ENCODE assay signal across 1 cellular context in the genomic region with DNA sequence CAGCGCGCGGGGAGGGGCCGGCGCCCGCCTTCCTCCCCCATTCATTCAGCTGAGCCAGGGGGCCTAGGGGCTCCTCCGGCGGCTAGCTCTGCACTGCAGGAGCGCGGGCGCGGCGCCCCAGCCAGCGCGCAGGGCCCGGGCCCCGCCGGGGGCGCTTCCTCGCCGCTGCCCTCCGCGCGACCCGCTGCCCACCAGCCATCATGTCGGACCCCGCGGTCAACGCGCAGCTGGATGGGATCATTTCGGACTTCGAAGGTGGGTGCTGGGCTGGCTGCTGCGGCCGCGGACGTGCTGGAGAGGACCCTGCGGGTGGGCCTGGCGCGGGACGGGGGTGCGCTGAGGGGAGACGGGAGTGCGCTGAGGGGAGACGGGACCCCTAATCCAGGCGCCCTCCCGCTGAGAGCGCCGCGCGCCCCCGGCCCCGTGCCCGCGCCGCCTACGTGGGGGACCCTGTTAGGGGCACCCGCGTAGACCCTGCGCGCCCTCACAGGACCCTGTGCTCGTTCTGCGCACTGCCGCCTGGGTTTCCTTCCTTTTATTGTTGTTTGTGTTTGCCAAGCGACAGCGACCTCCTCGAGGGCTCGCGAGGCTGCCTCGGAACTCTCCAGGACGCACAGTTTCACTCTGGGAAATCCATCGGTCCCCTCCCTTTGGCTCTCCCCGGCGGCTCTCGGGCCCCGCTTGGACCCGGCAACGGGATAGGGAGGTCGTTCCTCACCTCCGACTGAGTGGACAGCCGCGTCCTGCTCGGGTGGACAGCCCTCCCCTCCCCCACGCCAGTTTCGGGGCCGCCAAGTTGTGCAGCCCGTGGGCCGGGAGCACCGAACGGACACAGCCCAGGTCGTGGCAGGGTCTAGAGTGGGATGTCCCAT.
TF ChIP-seq lines count a peak whose summit lies in the region.

No MANE protein-coding gene starts in this region.

TF ChIP-seq in HEK293, 187 proteins besides CTCF, POLR2A, EP300 and RAD21 (continued from another document and continues in another):
- no peak for TF ChIP-seq ZNF248 (tag by site-specific recombination; IDR thresholded peaks at IDR 0.05)
- TF ChIP-seq ZNF157 (tag by site-specific recombination; IDR thresholded peaks at IDR 0.05) = no peak
- no peak for TF ChIP-seq SCRT2 (tag by site-specific recombination; IDR thresholded peaks at IDR 0.05)
- TF ChIP-seq ZNF664 (tag by site-specific recombination; IDR thresholded peaks at IDR 0.05) = no peak
- TF ChIP-seq ZNF610 (tag by site-specific recombination; IDR thresholded peaks at IDR 0.05; ENCODE audit: borderline replicate concordance) = no peak
- TF ChIP-seq GLI4 (tag by site-specific recombination; IDR thresholded peaks at IDR 0.05) = no peak
- TF ChIP-seq TRIM28 (IDR thresholded peaks at IDR 0.05; ENCODE audit: borderline replicate concordance, low read length) = no peak
- TF ChIP-seq, protein P1, sequence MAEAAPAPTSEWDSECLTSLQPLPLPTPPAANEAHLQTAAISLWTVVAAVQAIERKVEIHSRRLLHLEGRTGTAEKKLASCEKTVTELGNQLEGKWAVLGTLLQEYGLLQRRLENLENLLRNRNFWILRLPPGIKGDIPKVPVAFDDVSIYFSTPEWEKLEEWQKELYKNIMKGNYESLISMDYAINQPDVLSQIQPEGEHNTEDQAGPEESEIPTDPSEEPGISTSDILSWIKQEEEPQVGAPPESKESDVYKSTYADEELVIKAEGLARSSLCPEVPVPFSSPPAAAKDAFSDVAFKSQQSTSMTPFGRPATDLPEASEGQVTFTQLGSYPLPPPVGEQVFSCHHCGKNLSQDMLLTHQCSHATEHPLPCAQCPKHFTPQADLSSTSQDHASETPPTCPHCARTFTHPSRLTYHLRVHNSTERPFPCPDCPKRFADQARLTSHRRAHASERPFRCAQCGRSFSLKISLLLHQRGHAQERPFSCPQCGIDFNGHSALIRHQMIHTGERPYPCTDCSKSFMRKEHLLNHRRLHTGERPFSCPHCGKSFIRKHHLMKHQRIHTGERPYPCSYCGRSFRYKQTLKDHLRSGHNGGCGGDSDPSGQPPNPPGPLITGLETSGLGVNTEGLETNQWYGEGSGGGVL (tag by site-specific recombination; IDR thresholded peaks at IDR 0.05) = peak; percentile 30; the same call in 1 of the 2 replicates
- TF ChIP-seq, protein P2, sequence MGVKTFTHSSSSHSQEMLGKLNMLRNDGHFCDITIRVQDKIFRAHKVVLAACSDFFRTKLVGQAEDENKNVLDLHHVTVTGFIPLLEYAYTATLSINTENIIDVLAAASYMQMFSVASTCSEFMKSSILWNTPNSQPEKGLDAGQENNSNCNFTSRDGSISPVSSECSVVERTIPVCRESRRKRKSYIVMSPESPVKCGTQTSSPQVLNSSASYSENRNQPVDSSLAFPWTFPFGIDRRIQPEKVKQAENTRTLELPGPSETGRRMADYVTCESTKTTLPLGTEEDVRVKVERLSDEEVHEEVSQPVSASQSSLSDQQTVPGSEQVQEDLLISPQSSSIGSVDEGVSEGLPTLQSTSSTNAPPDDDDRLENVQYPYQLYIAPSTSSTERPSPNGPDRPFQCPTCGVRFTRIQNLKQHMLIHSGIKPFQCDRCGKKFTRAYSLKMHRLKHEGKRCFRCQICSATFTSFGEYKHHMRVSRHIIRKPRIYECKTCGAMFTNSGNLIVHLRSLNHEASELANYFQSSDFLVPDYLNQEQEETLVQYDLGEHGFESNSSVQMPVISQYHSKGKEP (tag by site-specific recombination; IDR thresholded peaks at IDR 0.05) = no peak
- TF ChIP-seq ZNF529 (tag by site-specific recombination; IDR thresholded peaks at IDR 0.05; ENCODE audit: insufficient replicate concordance) = no peak
- no peak for TF ChIP-seq SALL2 (tag by site-specific recombination; IDR thresholded peaks at IDR 0.05; ENCODE audit: borderline replicate concordance)
- TF ChIP-seq ZNF155 (tag by site-specific recombination; IDR thresholded peaks at IDR 0.05) = no peak
- TF ChIP-seq, protein P3, sequence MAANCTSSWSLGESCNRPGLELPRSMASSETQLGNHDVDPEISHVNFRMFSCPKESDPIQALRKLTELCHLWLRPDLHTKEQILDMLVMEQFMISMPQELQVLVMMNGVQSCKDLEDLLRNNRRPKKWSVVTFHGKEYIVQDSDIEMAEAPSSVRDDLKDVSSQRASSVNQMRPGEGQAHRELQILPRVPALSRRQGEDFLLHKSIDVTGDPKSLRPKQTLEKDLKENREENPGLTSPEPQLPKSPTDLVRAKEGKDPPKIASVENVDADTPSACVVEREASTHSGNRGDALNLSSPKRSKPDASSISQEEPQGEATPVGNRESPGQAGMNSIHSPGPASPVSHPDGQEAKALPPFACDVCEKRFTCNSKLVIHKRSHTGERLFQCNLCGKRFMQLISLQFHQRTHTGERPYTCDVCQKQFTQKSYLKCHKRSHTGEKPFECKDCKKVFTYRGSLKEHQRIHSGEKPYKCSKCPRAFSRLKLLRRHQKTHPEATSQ (tag by site-specific recombination; IDR thresholded peaks at IDR 0.05) = no peak
- no peak for TF ChIP-seq ZNF354C (tag by site-specific recombination; IDR thresholded peaks at IDR 0.05; ENCODE audit: borderline replicate concordance, low read depth)
- TF ChIP-seq, protein P4, sequence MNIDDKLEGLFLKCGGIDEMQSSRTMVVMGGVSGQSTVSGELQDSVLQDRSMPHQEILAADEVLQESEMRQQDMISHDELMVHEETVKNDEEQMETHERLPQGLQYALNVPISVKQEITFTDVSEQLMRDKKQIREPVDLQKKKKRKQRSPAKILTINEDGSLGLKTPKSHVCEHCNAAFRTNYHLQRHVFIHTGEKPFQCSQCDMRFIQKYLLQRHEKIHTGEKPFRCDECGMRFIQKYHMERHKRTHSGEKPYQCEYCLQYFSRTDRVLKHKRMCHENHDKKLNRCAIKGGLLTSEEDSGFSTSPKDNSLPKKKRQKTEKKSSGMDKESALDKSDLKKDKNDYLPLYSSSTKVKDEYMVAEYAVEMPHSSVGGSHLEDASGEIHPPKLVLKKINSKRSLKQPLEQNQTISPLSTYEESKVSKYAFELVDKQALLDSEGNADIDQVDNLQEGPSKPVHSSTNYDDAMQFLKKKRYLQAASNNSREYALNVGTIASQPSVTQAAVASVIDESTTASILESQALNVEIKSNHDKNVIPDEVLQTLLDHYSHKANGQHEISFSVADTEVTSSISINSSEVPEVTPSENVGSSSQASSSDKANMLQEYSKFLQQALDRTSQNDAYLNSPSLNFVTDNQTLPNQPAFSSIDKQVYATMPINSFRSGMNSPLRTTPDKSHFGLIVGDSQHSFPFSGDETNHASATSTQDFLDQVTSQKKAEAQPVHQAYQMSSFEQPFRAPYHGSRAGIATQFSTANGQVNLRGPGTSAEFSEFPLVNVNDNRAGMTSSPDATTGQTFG (tag by site-specific recombination; IDR thresholded peaks at IDR 0.05; ENCODE audit: borderline replicate concordance) = no peak
- TF ChIP-seq ZNF514 (tag by site-specific recombination; IDR thresholded peaks at IDR 0.05) = no peak
- TF ChIP-seq, protein P5, sequence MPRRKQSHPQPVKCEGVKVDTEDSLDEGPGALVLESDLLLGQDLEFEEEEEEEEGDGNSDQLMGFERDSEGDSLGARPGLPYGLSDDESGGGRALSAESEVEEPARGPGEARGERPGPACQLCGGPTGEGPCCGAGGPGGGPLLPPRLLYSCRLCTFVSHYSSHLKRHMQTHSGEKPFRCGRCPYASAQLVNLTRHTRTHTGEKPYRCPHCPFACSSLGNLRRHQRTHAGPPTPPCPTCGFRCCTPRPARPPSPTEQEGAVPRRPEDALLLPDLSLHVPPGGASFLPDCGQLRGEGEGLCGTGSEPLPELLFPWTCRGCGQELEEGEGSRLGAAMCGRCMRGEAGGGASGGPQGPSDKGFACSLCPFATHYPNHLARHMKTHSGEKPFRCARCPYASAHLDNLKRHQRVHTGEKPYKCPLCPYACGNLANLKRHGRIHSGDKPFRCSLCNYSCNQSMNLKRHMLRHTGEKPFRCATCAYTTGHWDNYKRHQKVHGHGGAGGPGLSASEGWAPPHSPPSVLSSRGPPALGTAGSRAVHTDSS (tag by site-specific recombination; IDR thresholded peaks at IDR 0.05) = no peak
- no peak for TF ChIP-seq ZNF132 (tag by site-specific recombination; IDR thresholded peaks at IDR 0.05; ENCODE audit: borderline replicate concordance)
- TF ChIP-seq MZF1 (tag by site-specific recombination; IDR thresholded peaks at IDR 0.05; ENCODE audit: borderline replicate concordance) = no peak
- TF ChIP-seq ZNF777 (tag by site-specific recombination; IDR thresholded peaks at IDR 0.05; ENCODE audit: borderline replicate concordance) = peak; percentile 92
- no peak for TF ChIP-seq ZFP3 (tag by site-specific recombination; IDR thresholded peaks at IDR 0.05; ENCODE audit: low read depth)
- 0 out of 2 replicates have a peak, but pooled peaks have one; percentile 1 for TF ChIP-seq ZNF600 (tag by site-specific recombination; IDR thresholded peaks at IDR 0.05)
- TF ChIP-seq ZNF169 (tag by site-specific recombination; IDR thresholded peaks at IDR 0.05) = no peak
- no peak for TF ChIP-seq ZNF560 (tag by site-specific recombination; IDR thresholded peaks at IDR 0.05; ENCODE audit: borderline replicate concordance)
- no peak; the same call in none of the 2 replicates for TF ChIP-seq BCL11B (tag by site-specific recombination; IDR thresholded peaks at IDR 0.05; ENCODE audit: low read depth)
- TF ChIP-seq, protein P6, sequence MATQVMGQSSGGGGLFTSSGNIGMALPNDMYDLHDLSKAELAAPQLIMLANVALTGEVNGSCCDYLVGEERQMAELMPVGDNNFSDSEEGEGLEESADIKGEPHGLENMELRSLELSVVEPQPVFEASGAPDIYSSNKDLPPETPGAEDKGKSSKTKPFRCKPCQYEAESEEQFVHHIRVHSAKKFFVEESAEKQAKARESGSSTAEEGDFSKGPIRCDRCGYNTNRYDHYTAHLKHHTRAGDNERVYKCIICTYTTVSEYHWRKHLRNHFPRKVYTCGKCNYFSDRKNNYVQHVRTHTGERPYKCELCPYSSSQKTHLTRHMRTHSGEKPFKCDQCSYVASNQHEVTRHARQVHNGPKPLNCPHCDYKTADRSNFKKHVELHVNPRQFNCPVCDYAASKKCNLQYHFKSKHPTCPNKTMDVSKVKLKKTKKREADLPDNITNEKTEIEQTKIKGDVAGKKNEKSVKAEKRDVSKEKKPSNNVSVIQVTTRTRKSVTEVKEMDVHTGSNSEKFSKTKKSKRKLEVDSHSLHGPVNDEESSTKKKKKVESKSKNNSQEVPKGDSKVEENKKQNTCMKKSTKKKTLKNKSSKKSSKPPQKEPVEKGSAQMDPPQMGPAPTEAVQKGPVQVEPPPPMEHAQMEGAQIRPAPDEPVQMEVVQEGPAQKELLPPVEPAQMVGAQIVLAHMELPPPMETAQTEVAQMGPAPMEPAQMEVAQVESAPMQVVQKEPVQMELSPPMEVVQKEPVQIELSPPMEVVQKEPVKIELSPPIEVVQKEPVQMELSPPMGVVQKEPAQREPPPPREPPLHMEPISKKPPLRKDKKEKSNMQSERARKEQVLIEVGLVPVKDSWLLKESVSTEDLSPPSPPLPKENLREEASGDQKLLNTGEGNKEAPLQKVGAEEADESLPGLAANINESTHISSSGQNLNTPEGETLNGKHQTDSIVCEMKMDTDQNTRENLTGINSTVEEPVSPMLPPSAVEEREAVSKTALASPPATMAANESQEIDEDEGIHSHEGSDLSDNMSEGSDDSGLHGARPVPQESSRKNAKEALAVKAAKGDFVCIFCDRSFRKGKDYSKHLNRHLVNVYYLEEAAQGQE (tag by site-specific recombination; IDR thresholded peaks at IDR 0.05) = 0 out of 2 replicates have a peak, but pooled peaks have one; percentile 20
- no peak for TF ChIP-seq YY2 (tag by site-specific recombination; IDR thresholded peaks at IDR 0.05)
- no peak for TF ChIP-seq ZBTB20 (tag by site-specific recombination; IDR thresholded peaks at IDR 0.05)
- no peak for TF ChIP-seq ZNF138 (tag by site-specific recombination; IDR thresholded peaks at IDR 0.05; ENCODE audit: borderline replicate concordance)
- TF ChIP-seq ZNF184 (tag by site-specific recombination; IDR thresholded peaks at IDR 0.05) = no peak
- TF ChIP-seq, protein P7, sequence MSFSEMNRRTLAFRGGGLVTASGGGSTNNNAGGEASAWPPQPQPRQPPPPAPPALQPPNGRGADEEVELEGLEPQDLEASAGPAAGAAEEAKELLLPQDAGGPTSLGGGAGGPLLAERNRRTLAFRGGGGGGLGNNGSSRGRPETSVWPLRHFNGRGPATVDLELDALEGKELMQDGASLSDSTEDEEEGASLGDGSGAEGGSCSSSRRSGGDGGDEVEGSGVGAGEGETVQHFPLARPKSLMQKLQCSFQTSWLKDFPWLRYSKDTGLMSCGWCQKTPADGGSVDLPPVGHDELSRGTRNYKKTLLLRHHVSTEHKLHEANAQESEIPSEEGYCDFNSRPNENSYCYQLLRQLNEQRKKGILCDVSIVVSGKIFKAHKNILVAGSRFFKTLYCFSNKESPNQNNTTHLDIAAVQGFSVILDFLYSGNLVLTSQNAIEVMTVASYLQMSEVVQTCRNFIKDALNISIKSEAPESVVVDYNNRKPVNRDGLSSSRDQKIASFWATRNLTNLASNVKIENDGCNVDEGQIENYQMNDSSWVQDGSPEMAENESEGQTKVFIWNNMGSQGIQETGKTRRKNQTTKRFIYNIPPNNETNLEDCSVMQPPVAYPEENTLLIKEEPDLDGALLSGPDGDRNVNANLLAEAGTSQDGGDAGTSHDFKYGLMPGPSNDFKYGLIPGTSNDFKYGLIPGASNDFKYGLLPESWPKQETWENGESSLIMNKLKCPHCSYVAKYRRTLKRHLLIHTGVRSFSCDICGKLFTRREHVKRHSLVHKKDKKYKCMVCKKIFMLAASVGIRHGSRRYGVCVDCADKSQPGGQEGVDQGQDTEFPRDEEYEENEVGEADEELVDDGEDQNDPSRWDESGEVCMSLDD (tag by site-specific recombination; IDR thresholded peaks at IDR 0.05) = peak; percentile 94
- TF ChIP-seq IKZF3 (tag by site-specific recombination; IDR thresholded peaks at IDR 0.05) = no peak
- no peak for TF ChIP-seq EGR2 (tag by site-specific recombination; IDR thresholded peaks at IDR 0.05; ENCODE audit: low read depth)
- TF ChIP-seq ZNF266 (tag by site-specific recombination; IDR thresholded peaks at IDR 0.05; ENCODE audit: low read depth) = no peak
- no peak for TF ChIP-seq ZNF350 (tag by site-specific recombination; IDR thresholded peaks at IDR 0.05)
- no peak for TF ChIP-seq ZNF629 (tag by site-specific recombination; IDR thresholded peaks at IDR 0.05)
- TF ChIP-seq ZNF394 (tag by site-specific recombination; IDR thresholded peaks at IDR 0.05; ENCODE audit: borderline replicate concordance) = no peak
- no peak for TF ChIP-seq ZNF366 (tag by site-specific recombination; conservative IDR thresholded peaks at IDR 0.05)
- no peak for TF ChIP-seq ZNF473 (tag by site-specific recombination; IDR thresholded peaks at IDR 0.05)
- TF ChIP-seq ZNF660 (tag by site-specific recombination; IDR thresholded peaks at IDR 0.05) = no peak
- TF ChIP-seq ZNF670 (tag by site-specific recombination; IDR thresholded peaks at IDR 0.05; ENCODE audit: low read depth) = no peak
- TF ChIP-seq, protein P8, sequence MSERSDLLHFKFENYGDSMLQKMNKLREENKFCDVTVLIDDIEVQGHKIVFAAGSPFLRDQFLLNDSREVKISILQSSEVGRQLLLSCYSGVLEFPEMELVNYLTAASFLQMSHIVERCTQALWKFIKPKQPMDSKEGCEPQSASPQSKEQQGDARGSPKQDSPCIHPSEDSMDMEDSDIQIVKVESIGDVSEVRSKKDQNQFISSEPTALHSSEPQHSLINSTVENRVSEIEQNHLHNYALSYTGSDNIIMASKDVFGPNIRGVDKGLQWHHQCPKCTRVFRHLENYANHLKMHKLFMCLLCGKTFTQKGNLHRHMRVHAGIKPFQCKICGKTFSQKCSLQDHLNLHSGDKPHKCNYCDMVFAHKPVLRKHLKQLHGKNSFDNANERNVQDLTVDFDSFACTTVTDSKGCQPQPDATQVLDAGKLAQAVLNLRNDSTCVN (tag by site-specific recombination; optimal IDR thresholded peaks at IDR 0.05) = peak; percentile 97
- no peak for TF ChIP-seq ZNF239 (tag by site-specific recombination; IDR thresholded peaks at IDR 0.05)
- TF ChIP-seq MEIS1 (CRISPR knock-in tag; IDR thresholded peaks at IDR 0.05; ENCODE audit: borderline replicate concordance) = no peak
- peak; percentile 92 for TF ChIP-seq ZBTB17 (tag by site-specific recombination; IDR thresholded peaks at IDR 0.05)
- TF ChIP-seq ZNF747 (tag by site-specific recombination; IDR thresholded peaks at IDR 0.05) = no peak
